Comparison of ENCODE assay signal across 35 cellular contexts in the genomic region with DNA sequence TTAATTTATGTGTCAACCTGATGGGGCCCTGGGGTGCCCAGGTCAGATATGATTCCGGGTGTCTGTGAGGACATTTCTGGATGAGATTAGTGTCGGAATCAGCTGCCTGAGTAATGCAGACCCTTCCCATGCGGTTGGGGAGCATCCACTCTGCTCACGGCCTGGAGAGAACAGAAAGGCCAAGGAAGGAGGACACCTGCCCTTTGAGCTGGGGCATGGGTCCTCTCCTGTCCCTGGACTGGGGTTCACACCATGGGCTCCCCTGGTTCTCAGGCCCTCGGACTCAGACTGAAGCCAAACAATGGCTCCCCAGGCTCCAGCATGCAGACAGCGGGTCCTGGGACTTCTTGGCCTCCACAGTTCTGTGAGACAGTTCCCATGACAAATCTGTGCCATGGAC.
"Had no signal": no experiment of that assay in that cellular context is flagged by ENCODE, and none has a peak within 500 bp of the region (broad histone marks: within the 10 kb centered on the region; RNA-seq: fewer than 3 reads in every experiment).

No MANE protein-coding gene starts in this region.

- H3K27me3 ChIP-seq: adrenal gland, body of pancreas, brain microvascular endothelial cell had no signal

- H3K4me3 ChIP-seq: adrenal gland, body of pancreas, breast epithelium had no signal

- DNase-seq: activated B cell treated with CpG ODN at 0.5 μM for 24 hours; activated CD4-positive, alpha-beta memory T cell treated with anti-CD3 and anti-CD28 coated beads for 36 hours; activated CD4-positive, alpha-beta T cell treated with anti-CD3 and anti-CD28 coated beads for 4 hours; activated CD4-positive, alpha-beta T cell treated with anti-CD3 and anti-CD28 coated beads, Interleukin-2, amount 10 ng/mL, durations not matched to agents 24 days and 14 days; activated CD4-positive, alpha-beta T cell treated with anti-CD3 and anti-CD28 coated beads, Interleukin-2, amount 50 U/mL, for 1 hour; activated CD4-positive, alpha-beta T cell treated with anti-CD3 and anti-CD28 coated beads, Interleukin-2, amount 50 U/mL, for 4 hours; activated CD4-positive, CD25-positive, alpha-beta regulatory T cell treated with anti-CD3 and anti-CD28 coated beads, Interleukin-2, amount 50 U/mL, for 72 hours; activated CD8-positive, alpha-beta memory T cell treated with anti-CD3 and anti-CD28 coated beads, Interleukin-2, amount 10 ng/mL, durations not matched to agents 7 days and 5 days; activated CD8-positive, alpha-beta T cell treated with anti-CD3 and anti-CD28 coated beads for 36 hours; activated effector memory CD4-positive, alpha-beta T cell treated with anti-CD3 and anti-CD28 coated beads, Interleukin-2, amount 50 U/mL, for 16 hours; activated gamma-delta T cell treated with Interleukin-2 at 50 U/mL for 16 hours; activated naive CD4-positive, alpha-beta T cell; activated naive CD4-positive, alpha-beta T cell treated with anti-CD3 and anti-CD28 coated beads for 36 hours; activated naive CD4-positive, alpha-beta T cell treated with anti-CD3 and anti-CD28 coated beads, Interleukin-2, amount 50 U/mL, for 16 hours; activated naive CD8-positive, alpha-beta T cell treated with anti-CD3 and anti-CD28 coated beads for 36 hours; activated T-cell treated with anti-CD3 and anti-CD28 coated beads for 4 hours; activated T-cell treated with anti-CD3 and anti-CD28 coated beads, Interleukin-2, amount 50 U/mL, for 1 hour; activated T-cell treated with anti-CD3 and anti-CD28 coated beads, Interleukin-2, amount 50 U/mL, for 4 hours; activated T-cell treated with anti-CD3 and anti-CD28 coated beads, Interleukin-2, amount 50 U/mL, for 72 hours; adrenal gland; amniotic stem cell; aorta; body of pancreas; brain microvascular endothelial cell; central memory CD4-positive, alpha-beta T cell; SW 1271; T-helper 1 cell; T-helper 2 cell; T-helper 9 cell had no signal

- H3K4me1 ChIP-seq: body of pancreas, breast epithelium had no signal

- FAIRE-seq: astrocyte, TTC549 had no signal

- ATAC-seq: activated CD8-positive, alpha-beta memory T cell treated with anti-CD3 and anti-CD28 coated beads, Interleukin-2, amount 10 ng/mL, durations not matched to agents 7 days and 5 days; activated CD8-positive, alpha-beta T cell treated with anti-CD3 and anti-CD28 coated beads for 36 hours; activated naive CD4-positive, alpha-beta T cell treated with anti-CD3 and anti-CD28 coated beads, Interleukin-2, amount 50 U/mL, for 72 hours; activated T-cell treated with anti-CD3 and anti-CD28 coated beads, Interleukin-2, amount 50 U/mL, for 4 hours; activated T-cell treated with anti-CD3 and anti-CD28 coated beads, Interleukin-2, amount 50 U/mL, for 72 hours; activated T-helper 17 cell treated with anti-CD3 and anti-CD28 coated beads, Interleukin-2, amount 50 U/mL, for 72 hours; body of pancreas had no signal

- H3K27ac ChIP-seq: adrenal gland, body of pancreas, brain microvascular endothelial cell, breast epithelium, VCaP had no signal

- H3K9me3 ChIP-seq: adrenal gland, body of pancreas had no signal

- H3K36me3 ChIP-seq: adrenal gland, brain microvascular endothelial cell, breast epithelium had no signal
